8 cellular contexts compared by ENCODE assay signal in genomic region chr6:143451531-143451930, GRCh38. TPM values are rescaled to one million over a fixed set of nuclear protein-coding genes. Genes with fewer than 3 reads are reported as not detected.
DNase-seq lines count a peak whose midpoint lies in the region; ATAC-seq, FAIRE-seq and TF ChIP-seq lines count a peak whose summit lies in the region.

No MANE protein-coding gene starts in this region.

- peak overlapping the region; percentile 81 for H3K27ac ChIP-seq in VCaP

- DNase-seq in SKM-1 (lab: John Stamatoyannopoulos, UW; ENCODE audit: unreplicated experiment) (peak; percentile 8), SKM-1 treated with dmso at 0.1 percent for 144 hours (lab: John Stamatoyannopoulos, UW; ENCODE audit: unreplicated experiment) (no peak), glutamatergic neuron (no peak), frontal cortex (ENCODE audit: low spot score in 2 of 2) (no peak)
- DNase-seq in stimulated activated naive CD8-positive, alpha-beta T cell treated with anti-CD3 and anti-CD28 coated beads, Interleukin-15, amount 100 ng/mL, for 72 hours = no peak
- no peak for DNase-seq in activated CD4-positive, CD25-positive, alpha-beta regulatory T cell (lab: John Stamatoyannopoulos, UW)

- H3K4me3 Mint-ChIP-seq in glutamatergic neuron (ENCODE audit: unreplicated experiment) = peak overlapping the region; percentile 98
- H3K4me3 Mint-ChIP-seq in stimulated activated naive CD8-positive, alpha-beta T cell treated with anti-CD3 and anti-CD28 coated beads, Interleukin-15, amount 100 ng/mL, for 72 hours = peak overlapping the region; percentile 99 to 100

- peaks cover 5% of the 10 kb centered on the region for H3K4me1 Mint-ChIP-seq in glutamatergic neuron (ENCODE audit: low read depth, unreplicated experiment)
- H3K4me1 Mint-ChIP-seq in stimulated activated naive CD8-positive, alpha-beta T cell treated with anti-CD3 and anti-CD28 coated beads, Interleukin-15, amount 100 ng/mL, for 72 hours = peaks cover 53% of the 10 kb centered on the region

- FAIRE-seq in frontal cortex (lab: Jason Lieb, UNC) = no peak

- no peak for ATAC-seq in stimulated activated naive CD8-positive, alpha-beta T cell treated with anti-CD3 and anti-CD28 coated beads, Interleukin-15, amount 100 ng/mL, for 72 hours
- ATAC-seq in GM18511 (IDR thresholded peaks at IDR 0.05; ENCODE audit: unreplicated experiment) = no peak

- peaks cover 4% of the 10 kb centered on the region for H3K9me3 Mint-ChIP-seq in glutamatergic neuron (ENCODE audit: unreplicated experiment)
- no peaks in the 10 kb centered on the region for H3K9me3 Mint-ChIP-seq in stimulated activated naive CD8-positive, alpha-beta T cell treated with anti-CD3 and anti-CD28 coated beads, Interleukin-15, amount 100 ng/mL, for 72 hours

- H3K27me3 Mint-ChIP-seq in glutamatergic neuron (ENCODE audit: unreplicated experiment) = peaks cover 8% of the 10 kb centered on the region
- no peaks in the 10 kb centered on the region for H3K27me3 Mint-ChIP-seq in stimulated activated naive CD8-positive, alpha-beta T cell treated with anti-CD3 and anti-CD28 coated beads, Interleukin-15, amount 100 ng/mL, for 72 hours

- TF ChIP-seq CTCF in VCaP (conservative IDR thresholded peaks at IDR 0.05) (no peak), glutamatergic neuron (IDR thresholded peaks at IDR 0.05; ENCODE audit: partially characterized antibody, unreplicated experiment) (no peak)

- no peaks in the 10 kb centered on the region for H3K36me3 Mint-ChIP-seq in glutamatergic neuron (ENCODE audit: unreplicated experiment)

- H3K27ac Mint-ChIP-seq in glutamatergic neuron (ENCODE audit: unreplicated experiment) = no peak overlapping the region
- H3K27ac Mint-ChIP-seq in stimulated activated naive CD8-positive, alpha-beta T cell treated with anti-CD3 and anti-CD28 coated beads, Interleukin-15, amount 100 ng/mL, for 72 hours = peak overlapping the region; percentile 99

RNA-seq across cellular contexts. Expression of gene PEX3, which starts 0.9 kb away (rescaled TPM):
- 12.0 TPM for total RNA-seq in glutamatergic neuron (ENCODE audit: unreplicated experiment)
- 33.8 TPM for total RNA-seq in frontal cortex

RNA-seq across cellular contexts. Expression of gene ADAT2, which starts 1.0 kb away (rescaled TPM):
- 5.6 TPM for total RNA-seq in glutamatergic neuron (ENCODE audit: unreplicated experiment)
- total RNA-seq in frontal cortex = 4.5 TPM

RNA-seq across cellular contexts. Expression of gene FUCA2, which starts 60.0 kb away (rescaled TPM):
- total RNA-seq in glutamatergic neuron (ENCODE audit: unreplicated experiment) (19.2 TPM), frontal cortex (11.8 TPM)
